In the genomic region with DNA sequence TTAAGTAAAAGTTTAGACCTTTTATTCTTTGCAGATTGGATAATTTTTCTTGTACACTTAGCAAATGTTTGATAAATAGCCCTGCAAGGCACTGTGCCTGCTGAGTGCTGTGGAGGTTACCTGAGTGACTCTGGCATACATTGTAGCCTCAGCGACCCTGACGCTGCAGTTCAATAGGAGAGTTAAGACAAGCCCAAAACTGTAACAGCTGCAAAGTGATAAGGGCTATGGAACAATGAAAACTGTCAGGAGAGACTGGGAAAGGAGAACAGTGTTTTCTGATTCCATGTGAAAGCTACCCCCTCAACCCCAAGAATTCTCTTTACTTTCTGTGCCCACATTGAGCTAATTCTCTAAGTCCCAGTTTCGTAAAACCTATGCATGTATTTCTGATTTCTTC, we compare ENCODE assay signal across 25 cellular contexts. TPM values are rescaled to one million over a fixed set of nuclear protein-coding genes. Genes with fewer than 3 reads are reported as not detected.
DNase-seq lines count a peak whose midpoint lies in the region; ATAC-seq and TF ChIP-seq lines count a peak whose summit lies in the region.
"Had no signal": no experiment of that assay in that cellular context is flagged by ENCODE, and none has a peak within 500 bp of the region (broad histone marks: within the 10 kb centered on the region; RNA-seq: fewer than 3 reads in every experiment).

No MANE protein-coding gene starts in this region.

- no peak for DNase-seq in left ventricle myocardium superior
- no peak for DNase-seq in cardiac septum (ENCODE audit: low spot score)
- no peak for DNase-seq in endodermal cell
- no peak for DNase-seq in mesothelial cell of epicardium (ENCODE audit: low spot score in 2 of 2, unreplicated experiment in 2 of 2)
- DNase-seq in transverse colon = no peak
- no peak for DNase-seq in HUDEP-2 (lab: John Stamatoyannopoulos, UW; ENCODE audit: unreplicated experiment in 76 of 76)
- DNase-seq in NCI-H748 (lab: John Stamatoyannopoulos, UW; ENCODE audit: unreplicated experiment) = no peak
- DNase-seq: activated gamma-delta T cell; activated T-cell treated with anti-CD3 and anti-CD28 coated beads, Interleukin-2, amount 50 U/mL, for 4 hours; DMS153; Karpas-422; NCI-H2029; NCI-H69; stimulated activated CD4-positive, alpha-beta T cell treated with anti-CD3 and anti-CD28 coated beads, Interleukin-1b, Interleukin-23, amount 100 ng/mL, for 48 hours; stimulated activated naive CD8-positive, alpha-beta T cell treated with anti-CD3 and anti-CD28 coated beads, Interleukin-15, Interleukin-2, amounts not matched to agents 100 U/mL and 50 U/mL, for 24 hours; WERI-Rb-1 had no signal

- no peak for TF ChIP-seq CTCF in endodermal cell (conservative IDR thresholded peaks at IDR 0.05)
- TF ChIP-seq CTCF in mesothelial cell of epicardium (IDR thresholded peaks at IDR 0.05; ENCODE audit: unreplicated experiment) = no peak
- no peak for TF ChIP-seq CTCF in transverse colon (IDR thresholded peaks at IDR 0.05)

- peak; percentile 51 for ATAC-seq in left ventricle myocardium superior
- no peak for ATAC-seq in activated CD4-positive, CD25-positive, alpha-beta regulatory T cell treated with anti-CD3 and anti-CD28 coated beads, Interleukin-2, amount 50 U/mL, for 24 hours
- ATAC-seq: activated T-cell treated with anti-CD3 and anti-CD28 coated beads, Interleukin-2, amount 50 U/mL, for 4 hours; stimulated activated naive CD8-positive, alpha-beta T cell treated with anti-CD3 and anti-CD28 coated beads, Interleukin-15, Interleukin-2, amounts not matched to agents 100 U/mL and 50 U/mL, for 24 hours had no signal

- H3K27me3 Mint-ChIP-seq in endodermal cell (ENCODE audit: insufficient read depth) (no peaks in the 10 kb centered on the region), mesothelial cell of epicardium (ENCODE audit: low read depth) (no peaks in the 10 kb centered on the region)
- H3K27me3 Mint-ChIP-seq: B cell had no signal

- peaks cover 5% of the 10 kb centered on the region for H3K4me1 ChIP-seq in endodermal cell (ENCODE audit: control insufficient read depth, insufficient read depth, low read length)
- H3K4me1 ChIP-seq in transverse colon = peaks cover 0 to 19% (median 3%) of the 10 kb centered on the region in 4 donors
- H3K4me1 ChIP-seq: HAP-1, parathyroid adenoma had no signal

- H3K27ac ChIP-seq in endodermal cell (ENCODE audit: low read depth, low read length) (no peak overlapping the region), transverse colon (no peak overlapping the region)
- H3K27ac ChIP-seq: HL-60, neural progenitor cell, parathyroid adenoma, right atrium auricular region, SJSA1, thoracic aorta, WERI-Rb-1 had no signal

- H3K4me3 Mint-ChIP-seq in endodermal cell (no peak overlapping the region), mesothelial cell of epicardium (no peak overlapping the region)
- H3K4me3 Mint-ChIP-seq: activated T-cell treated with anti-CD3 and anti-CD28 coated beads, Interleukin-2, amount 50 U/mL, for 4 hours; B cell; neural progenitor cell had no signal

- H3K27me3 ChIP-seq in endodermal cell (ENCODE audit: control insufficient read depth, insufficient read depth, low read length, poor library complexity, severe bottlenecking) (no peaks in the 10 kb centered on the region), transverse colon (no peaks in the 10 kb centered on the region)
- H3K27me3 ChIP-seq: neural progenitor cell, right atrium auricular region, SJSA1 had no signal

- H3K9ac ChIP-seq in endodermal cell (ENCODE audit: extremely low read depth, low read length, poor library complexity, severe bottlenecking) = no peak overlapping the region
- H3K9ac ChIP-seq: neural progenitor cell, parathyroid adenoma had no signal

- 66 to 74% methylated on average over 3 of the region's 3 CpGs for WGBS in endodermal cell (ENCODE audit: insufficient coverage in 1 of 2, insufficient read length in 1 of 2), 2 experiments
- WGBS in transverse colon (ENCODE audit: low coverage in 1 of 2), 2 donors = 61 to 75% methylated on average over 2 to 3 of the region's 3 CpGs

- H3K4me1 Mint-ChIP-seq in endodermal cell (peaks cover 23% of the 10 kb centered on the region), mesothelial cell of epicardium (peaks cover 35% of the 10 kb centered on the region)

- peaks cover 13% of the 10 kb centered on the region for H3K9me3 ChIP-seq in endodermal cell (ENCODE audit: control insufficient read depth, low read length)
- H3K9me3 ChIP-seq in transverse colon = peaks cover 0 to 5% of the 10 kb centered on the region in 2 donors
- H3K9me3 ChIP-seq: HAP-1, thoracic aorta had no signal

- intact Hi-C loops in left ventricle myocardium superior (cut with micrococcal nuclease) (no loop called here), cardiac septum (cut with DNase I) (no loop called here), transverse colon (cut with DNase I; ENCODE audit: low total_unique reads) (no loop called here)

- in situ Hi-C loops in transverse colon (cut with MboI; ENCODE audit: low pct_ligation_motif_present in 1 of 4, low pct_unique_long_range_greater_than_20kb in 1 of 4, low sequenced_read_pairs in 3 of 4) = no loop called here

- peaks cover 24% of the 10 kb centered on the region for H3K36me3 Mint-ChIP-seq in endodermal cell (ENCODE audit: low read depth)
- peaks cover 31% of the 10 kb centered on the region for H3K36me3 Mint-ChIP-seq in mesothelial cell of epicardium

- peaks cover 3% of the 10 kb centered on the region for H3K9me3 Mint-ChIP-seq in endodermal cell
- H3K9me3 Mint-ChIP-seq in mesothelial cell of epicardium = peaks cover 17% of the 10 kb centered on the region

- H3K4me3 ChIP-seq in endodermal cell (ENCODE audit: low read length) (no peak overlapping the region), transverse colon (no peak overlapping the region)
- H3K4me3 ChIP-seq: HAP-1, neural progenitor cell, right atrium auricular region, SJSA1, thoracic aorta had no signal

- H3K36me3 ChIP-seq in endodermal cell (ENCODE audit: control insufficient read depth, insufficient read depth, low read length) (peaks cover 9% of the 10 kb centered on the region), transverse colon (no peaks in the 10 kb centered on the region)
- H3K36me3 ChIP-seq: HAP-1, neural progenitor cell, right atrium auricular region, thoracic aorta, WERI-Rb-1 had no signal

- H3K27ac Mint-ChIP-seq in endodermal cell (peak overlapping the region; percentile 27), mesothelial cell of epicardium (peak overlapping the region; percentile 92)
- H3K27ac Mint-ChIP-seq: B cell had no signal

- no peak for TF ChIP-seq POLR2A in transverse colon (IDR thresholded peaks at IDR 0.05)

- TF ChIP-seq EP300 in transverse colon (IDR thresholded peaks at IDR 0.05; ENCODE audit: low read depth) = no peak

RNA-seq across cellular contexts. Expression of a gene that starts 22.2 kb away (rescaled TPM):
- total RNA-seq in left ventricle myocardium superior = 13.4 TPM
- total RNA-seq in cardiac septum = 17.8 TPM
- 10 to 100 TPM; 33.6 to 35.1 TPM for total RNA-seq in endodermal cell
- 12.0 TPM for polyA plus RNA-seq in endodermal cell (2013, experiment 1 of 2)
- 12.1 TPM for polyA plus RNA-seq in endodermal cell (2013, experiment 2 of 2)
- total RNA-seq in mesothelial cell of epicardium = 63.4 to 69.4 TPM (median 64.0 TPM) in 3 replicates
- total RNA-seq in transverse colon = 10 to 100 TPM; 18.9 to 90.9 (median 30.5) TPM
